In the genomic region with DNA sequence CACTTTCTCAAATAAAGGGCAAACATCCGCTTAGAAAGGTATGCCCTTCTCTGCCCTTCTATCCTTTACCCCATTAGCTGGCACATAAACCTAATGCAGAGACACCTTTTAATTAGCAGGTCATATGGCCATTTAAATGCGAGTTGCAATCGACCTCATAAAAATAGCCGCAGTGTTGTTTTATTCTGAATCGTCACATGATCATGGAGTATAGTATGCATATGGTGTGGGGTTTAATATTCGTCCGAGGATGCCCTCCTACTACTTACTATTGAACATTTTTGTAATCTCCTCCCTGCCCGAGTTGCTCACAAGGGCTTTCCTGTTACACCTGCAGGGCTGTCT, we compare ENCODE assay signal across 8 cellular contexts.
DNase-seq lines count a peak whose midpoint lies in the region; ATAC-seq and TF ChIP-seq lines count a peak whose summit lies in the region.

No MANE protein-coding gene starts in this region.

- no peak overlapping the region for H3K4me3 ChIP-seq in KMS-11 (IDR thresholded peaks at IDR 0.05; ENCODE audit: insufficient read depth, low read depth, low read length)

- peak overlapping the region; percentile 74 for H3K4me3 Mint-ChIP-seq in dendritic cell treated with granulocyte-macrophage colony-stimulating factor and Interleukin-4, amounts not matched to agents 40 ng/mL and 50 ng/mL, for 4 days
- H3K4me3 Mint-ChIP-seq in naive thymus-derived CD8-positive, alpha-beta T cell, result peak overlapping the region; percentile 78 to 95 (median 92)

- no peaks in the 10 kb centered on the region for H4K20me1 ChIP-seq in KMS-11 (ENCODE audit: insufficient read depth)

- POLR2A ChIA-PET in naive thymus-derived CD8-positive, alpha-beta T cell (lab: Charles Lee), result interaction anchor here (0.9 to 1.6 kb wide), 4 partner anchors 14 to 793 kb away, joined by 3 to 15 read pairs (median 6); a partner anchor contains a TSS

- ATAC-seq in naive thymus-derived CD8-positive, alpha-beta T cell, result no peak

- intact Hi-C loops in dendritic cell treated with granulocyte-macrophage colony-stimulating factor and Interleukin-4, amounts not matched to agents 40 ng/mL and 50 ng/mL, for 4 days (cut with micrococcal nuclease), result loop anchor here (2.0 to 10.0 kb wide), 2 partner anchors 387 to 675 kb away; no protein-coding TSS in a partner anchor

- H2AFZ ChIP-seq in KMS-11 (ENCODE audit: low read depth), result peak overlapping the region; percentile 55; the same call in 1 of the 2 replicates

- peak overlapping the region; percentile 93 for H3K4me2 ChIP-seq in KMS-11

- peak overlapping the region; percentile 77 for H3K27ac Mint-ChIP-seq in dendritic cell treated with granulocyte-macrophage colony-stimulating factor and Interleukin-4, amounts not matched to agents 40 ng/mL and 50 ng/mL, for 4 days
- peak overlapping the region; percentile 91 to 97 (median 94) for H3K27ac Mint-ChIP-seq in naive thymus-derived CD8-positive, alpha-beta T cell

- H3K27me3 Mint-ChIP-seq in dendritic cell treated with granulocyte-macrophage colony-stimulating factor and Interleukin-4, amounts not matched to agents 40 ng/mL and 50 ng/mL, for 4 days, result no peaks in the 10 kb centered on the region
- H3K27me3 Mint-ChIP-seq in naive thymus-derived CD8-positive, alpha-beta T cell, result no peaks in the 10 kb centered on the region

- H3K27me3 ChIP-seq in KMS-11 (ENCODE audit: insufficient read depth, low read depth), result no peaks in the 10 kb centered on the region

- peak overlapping the region; percentile 71; the same call in 1 of the 2 replicates for H3K9ac ChIP-seq in KMS-11

- H3K27ac ChIP-seq in 22Rv1, result peak overlapping the region; percentile 92
- peak overlapping the region; percentile 82 for H3K27ac ChIP-seq in KMS-11

- peaks cover 29% of the 10 kb centered on the region for H3K4me1 Mint-ChIP-seq in dendritic cell treated with granulocyte-macrophage colony-stimulating factor and Interleukin-4, amounts not matched to agents 40 ng/mL and 50 ng/mL, for 4 days (ENCODE audit: low read depth)
- peaks cover 32 to 95% (median 93%) of the 10 kb centered on the region in 4 donors for H3K4me1 Mint-ChIP-seq in naive thymus-derived CD8-positive, alpha-beta T cell

- TF ChIP-seq CTCF in 22Rv1 (IDR thresholded peaks at IDR 0.05) (no peak), KMS-11 (conservative IDR thresholded peaks at IDR 0.05; ENCODE audit: low read depth, low read length) (no peak)

- H3K4me1 ChIP-seq in KMS-11 (ENCODE audit: low read depth, poor library complexity, severe bottlenecking), result peaks cover 55% of the 10 kb centered on the region

- peaks cover 76% of the 10 kb centered on the region for H3K36me3 Mint-ChIP-seq in dendritic cell treated with granulocyte-macrophage colony-stimulating factor and Interleukin-4, amounts not matched to agents 40 ng/mL and 50 ng/mL, for 4 days (ENCODE audit: low read depth)
- peaks cover 4 to 49% (median 13%) of the 10 kb centered on the region in 3 donors for H3K36me3 Mint-ChIP-seq in naive thymus-derived CD8-positive, alpha-beta T cell

- DNase-seq in naive thymus-derived CD8-positive, alpha-beta T cell, result no peak
- DNase-seq in NCI-H1092 (lab: John Stamatoyannopoulos, UW), result no peak
- no peak for DNase-seq in AML-193 (lab: John Stamatoyannopoulos, UW)
- no peak for DNase-seq in SHP77 (lab: John Stamatoyannopoulos, UW)
- DNase-seq in HCEC 1CT, result no peak

- no peaks in the 10 kb centered on the region for H3K36me3 ChIP-seq in KMS-11 (ENCODE audit: insufficient read depth)

- 0 out of 2 replicates have a peak, but pooled peaks cover 5% of the 10 kb centered on the region for H3K79me2 ChIP-seq in KMS-11 (ENCODE audit: insufficient read depth, low read depth)

- H3K9me3 Mint-ChIP-seq in dendritic cell treated with granulocyte-macrophage colony-stimulating factor and Interleukin-4, amounts not matched to agents 40 ng/mL and 50 ng/mL, for 4 days, result no peaks in the 10 kb centered on the region
- no peaks in the 10 kb centered on the region for H3K9me3 Mint-ChIP-seq in naive thymus-derived CD8-positive, alpha-beta T cell
